Comparison of ENCODE assay signal across 3 cellular contexts in genomic region chrX:97267376-97267775, GRCh38.
TF ChIP-seq lines count a peak whose summit lies in the region.

No MANE protein-coding gene starts in this region.

TF ChIP-seq in A549, 52 proteins besides CTCF, POLR2A, EP300 and RAD21:
- TF ChIP-seq SMC3 (IDR thresholded peaks at IDR 0.05) = no peak
- no peak for TF ChIP-seq TFCP2L1 (CRISPR knock-in tag; IDR thresholded peaks at IDR 0.05)
- no peak for TF ChIP-seq PHF8 (IDR thresholded peaks at IDR 0.05; ENCODE audit: borderline replicate concordance, low read depth)
- no peak for TF ChIP-seq BHLHE40 (IDR thresholded peaks at IDR 0.05; ENCODE audit: low read depth, low read length)

TF ChIP-seq in IMR-90, 13 proteins besides CTCF, POLR2A, EP300 and RAD21:
- TF ChIP-seq MXI1 (IDR thresholded peaks at IDR 0.05; ENCODE audit: borderline replicate concordance, low read depth, low read length) = no peak
- TF ChIP-seq MAFK (IDR thresholded peaks at IDR 0.05; ENCODE audit: low read depth, low read length) = no peak
- no peak for TF ChIP-seq SMC3 (IDR thresholded peaks at IDR 0.05; ENCODE audit: low read depth, low read length)
- no peak for TF ChIP-seq USF2 (IDR thresholded peaks at IDR 0.05; ENCODE audit: low read depth, low read length)

TF ChIP-seq in GM12878, 131 proteins besides CTCF, POLR2A, EP300 and RAD21:
- TF ChIP-seq ZNF687 (IDR thresholded peaks at IDR 0.05) (no peak), MTA2 (IDR thresholded peaks at IDR 0.05; ENCODE audit: low read depth) (peak; percentile 34; the same call in 1 of the 2 replicates), MEF2B (IDR thresholded peaks at IDR 0.05; ENCODE audit: partially characterized antibody, poor library complexity, severe bottlenecking) (peak; percentile 40)
